9 cellular contexts compared by ENCODE assay signal in the genomic region with DNA sequence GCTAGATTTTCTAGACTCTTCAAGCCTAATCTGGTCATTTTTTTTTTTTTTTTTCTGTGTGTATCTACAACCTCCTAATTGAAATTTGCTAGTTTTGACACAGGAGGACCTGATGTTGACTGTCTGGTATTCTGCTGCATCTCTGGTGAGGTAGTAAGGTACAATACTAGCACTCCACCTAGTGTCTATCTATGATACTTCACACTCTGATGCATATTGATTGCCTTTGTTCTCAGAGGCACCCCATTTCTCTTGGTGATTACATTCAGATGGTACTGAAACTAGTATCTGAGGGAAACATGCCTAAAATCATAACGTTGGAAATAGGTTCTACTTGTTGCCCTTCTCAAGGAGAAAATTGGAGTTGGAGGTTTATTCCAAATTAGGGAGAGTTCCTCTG.
A peak's percentile ranks its signal among the peaks of the same experiment; 100 is the strongest.
DNase-seq lines count a peak whose midpoint lies in the region; ATAC-seq and TF ChIP-seq lines count a peak whose summit lies in the region.
"Had no signal": no experiment of that assay in that cellular context is flagged by ENCODE, and none has a peak within 500 bp of the region (broad histone marks: within the 10 kb centered on the region; RNA-seq: fewer than 3 reads in every experiment).

No MANE protein-coding gene starts in this region.

- DNase-seq in A673 (ENCODE audit: low spot score) = peak; percentile 52
- DNase-seq in KG1 (lab: John Stamatoyannopoulos, UW) = peak; percentile 1
- peak; percentile 9 to 45 for DNase-seq in fibroblast of lung (ENCODE audit: low read depth in 2 of 2)
- DNase-seq in prostate gland (ENCODE audit: low spot score) = no peak
- DNase-seq in activated naive CD4-positive, alpha-beta T cell treated with anti-CD3 and anti-CD28 coated beads, Interleukin-2, amount 50 U/mL, for 72 hours (ENCODE audit: low spot score in 2 of 2) = no peak
- DNase-seq in tibial nerve (ENCODE audit: low spot score in 2 of 2) = no peak
- DNase-seq in spleen = no peak

- WGBS in prostate gland = 24% methylated on average over 1 of the region's 1 CpG
- WGBS in tibial nerve, 2 donors = 15 to 23% methylated on average over 1 of the region's 1 CpG
- WGBS in spleen, 5 donors = 6 to 39% (median 13%) methylated on average over 1 of the region's 1 CpG

- H3K27ac ChIP-seq in A673 (ENCODE audit: low read depth, low read length, poor library complexity, severe bottlenecking) (no peak overlapping the region), OCI-LY1 (ENCODE audit: low read depth, low read length, poor library complexity, severe bottlenecking) (no peak overlapping the region), fibroblast of lung (ENCODE audit: insufficient read depth, low read length) (no peak overlapping the region), prostate gland (no peak overlapping the region), tibial nerve (no peak overlapping the region), spleen (no peak overlapping the region)

- H4K20me1 ChIP-seq in OCI-LY1 (ENCODE audit: insufficient read depth, low read length) (no peaks in the 10 kb centered on the region), fibroblast of lung (ENCODE audit: control insufficient read depth, extremely low read depth, insufficient read depth, low read length) (no peaks in the 10 kb centered on the region)

- no peak for TF ChIP-seq EP300 in tibial nerve (IDR thresholded peaks at IDR 0.05)

- H3K27me3 ChIP-seq in A673 (replicated peaks; ENCODE audit: insufficient read depth, low read depth, low read length, poor library complexity) = no peaks in the 10 kb centered on the region
- no peaks in the 10 kb centered on the region for H3K27me3 ChIP-seq in OCI-LY1 (ENCODE audit: insufficient read depth, low read length)
- H3K27me3 ChIP-seq in fibroblast of lung (ENCODE audit: control insufficient read depth, insufficient read depth, low read length) = no peaks in the 10 kb centered on the region
- H3K27me3 ChIP-seq in prostate gland (replicated peaks; ENCODE audit: insufficient read depth) = no peaks in the 10 kb centered on the region
- no peaks in the 10 kb centered on the region for H3K27me3 ChIP-seq in tibial nerve
- H3K27me3 ChIP-seq in spleen (replicated peaks in 1 of 7) = no peaks in the 10 kb centered on the region

- H2AFZ ChIP-seq in OCI-LY1 (ENCODE audit: low read length) (no peak overlapping the region), fibroblast of lung (ENCODE audit: low read length) (no peak overlapping the region)

- no TSS peak for BruUV-seq in A673 (replicated peaks; lab: Mats Ljungman, UMichigan)

- no peaks in the 10 kb centered on the region for H3K36me3 ChIP-seq in A673 (ENCODE audit: insufficient read depth, low read length, poor library complexity, severe bottlenecking)
- H3K36me3 ChIP-seq in OCI-LY1 (ENCODE audit: insufficient read depth, low read length) = no peaks in the 10 kb centered on the region
- H3K36me3 ChIP-seq in fibroblast of lung (ENCODE audit: control insufficient read depth, insufficient read depth, low read length) = no peaks in the 10 kb centered on the region
- no peaks in the 10 kb centered on the region for H3K36me3 ChIP-seq in prostate gland
- H3K36me3 ChIP-seq in tibial nerve = no peaks in the 10 kb centered on the region
- H3K36me3 ChIP-seq in spleen = no peaks in the 10 kb centered on the region

- CTCF ChIA-PET in A673 (lab: Charles Lee) = no interaction called here

- no peak overlapping the region for H3K27ac Mint-ChIP-seq in activated naive CD4-positive, alpha-beta T cell treated with anti-CD3 and anti-CD28 coated beads, Interleukin-2, amount 50 U/mL, for 72 hours
- H3K27ac Mint-ChIP-seq: IgD-negative memory B cell had no signal

- H3K4me1 ChIP-seq in A673 (ENCODE audit: insufficient read depth, low read length, poor library complexity, severe bottlenecking) (no peaks in the 10 kb centered on the region), OCI-LY1 (ENCODE audit: insufficient read depth, low read length, severe bottlenecking) (no peaks in the 10 kb centered on the region), fibroblast of lung (ENCODE audit: control insufficient read depth, extremely low read depth, insufficient read depth, low read length) (no peaks in the 10 kb centered on the region), prostate gland (replicated peaks) (no peaks in the 10 kb centered on the region), tibial nerve (no peaks in the 10 kb centered on the region), spleen (no peaks in the 10 kb centered on the region)

- H3K36me3 Mint-ChIP-seq in activated naive CD4-positive, alpha-beta T cell treated with anti-CD3 and anti-CD28 coated beads, Interleukin-2, amount 50 U/mL, for 72 hours = peaks cover 7 to 9% of the 10 kb centered on the region in 2 donors
- H3K36me3 Mint-ChIP-seq: IgD-negative memory B cell had no signal

- H3K4me2 ChIP-seq in OCI-LY1 (ENCODE audit: low read length) (no peak overlapping the region), fibroblast of lung (ENCODE audit: extremely low read depth, insufficient read depth, low read length) (no peak overlapping the region)

- peak; percentile 55 for TF ChIP-seq CTCF in A673 (conservative IDR thresholded peaks at IDR 0.05; ENCODE audit: low read depth, low read length)
- peak; percentile 53; the same call in 1 of the 2 replicates for TF ChIP-seq CTCF in OCI-LY1 (IDR thresholded peaks at IDR 0.05; ENCODE audit: low read length)
- peak in 1 of 2 donors; percentile 18 for TF ChIP-seq CTCF in fibroblast of lung (conservative IDR thresholded peaks at IDR 0.05 in 1 of 2, IDR thresholded peaks at IDR 0.05 in 1 of 2; ENCODE audit: low read depth in 1 of 2, low read length in 2 of 2)
- TF ChIP-seq CTCF in prostate gland (IDR thresholded peaks at IDR 0.05) = peak in 1 of 4 experiments; percentile 11
- peak in 1 of 5 experiments; percentile 19 for TF ChIP-seq CTCF in tibial nerve (IDR thresholded peaks at IDR 0.05)
- TF ChIP-seq CTCF in spleen (IDR thresholded peaks at IDR 0.05 in 8 of 11, conservative IDR thresholded peaks at IDR 0.05 in 3 of 11) = no peak

- H3F3A ChIP-seq in OCI-LY1 (ENCODE audit: insufficient read depth, low read length) = no peaks in the 10 kb centered on the region

- H3K4me3 ChIP-seq in A673 (ENCODE audit: low read depth, low read length, poor library complexity, severe bottlenecking) = no peak overlapping the region
- no peak overlapping the region for H3K4me3 ChIP-seq in OCI-LY1 (ENCODE audit: low read depth, low read length, poor library complexity, severe bottlenecking)
- H3K4me3 ChIP-seq in fibroblast of lung (replicated peaks in 1 of 4; ENCODE audit: control extremely low read depth in 1 of 4, insufficient read depth in 1 of 4, low read depth in 3 of 4, low read length in 4 of 4) = no peak overlapping the region
- no peak overlapping the region for H3K4me3 ChIP-seq in prostate gland
- no peak overlapping the region for H3K4me3 ChIP-seq in tibial nerve
- no peak overlapping the region for H3K4me3 ChIP-seq in spleen

- POLR2A ChIA-PET in A673 (lab: Charles Lee; ENCODE audit: low non-redundant PET) = no interaction called here

- H3K9me3 ChIP-seq in A673 (ENCODE audit: low read depth, low read length, poor library complexity, severe bottlenecking) (no peaks in the 10 kb centered on the region), OCI-LY1 (ENCODE audit: low read length) (no peaks in the 10 kb centered on the region), fibroblast of lung (ENCODE audit: control insufficient read depth, insufficient read depth, low read depth, low read length) (no peaks in the 10 kb centered on the region), prostate gland (no peaks in the 10 kb centered on the region), tibial nerve (peaks cover 0 to 5% (median 0%) of the 10 kb centered on the region in 4 donors), spleen (peaks cover 0 to 12% (median 2%) of the 10 kb centered on the region in 8 donors)

- H3K79me2 ChIP-seq in OCI-LY1 (ENCODE audit: insufficient read depth, low read length) (no peaks in the 10 kb centered on the region), fibroblast of lung (ENCODE audit: control insufficient read depth, insufficient read depth, low read length) (no peaks in the 10 kb centered on the region)

- H3K9me3 Mint-ChIP-seq in activated naive CD4-positive, alpha-beta T cell treated with anti-CD3 and anti-CD28 coated beads, Interleukin-2, amount 50 U/mL, for 72 hours = peaks cover 9 to 22% of the 10 kb centered on the region in 2 donors

- TF ChIP-seq POLR2A in prostate gland (IDR thresholded peaks at IDR 0.05) (no peak), tibial nerve (IDR thresholded peaks at IDR 0.05) (no peak), spleen (IDR thresholded peaks at IDR 0.05) (no peak)

- H3K9me2 ChIP-seq in OCI-LY1 (ENCODE audit: low read depth, low read length) = no peaks in the 10 kb centered on the region

- H3K9ac ChIP-seq in OCI-LY1 (ENCODE audit: low read length) (no peak overlapping the region), fibroblast of lung (ENCODE audit: insufficient read depth, low read length) (no peak overlapping the region)

- intact Hi-C loops in A673 (cut with micrococcal nuclease; ENCODE audit: unreplicated experiment) = loop anchor here (5.0 kb wide), 1 partner anchor 541 kb away; no protein-coding TSS in a partner anchor
- intact Hi-C loops in prostate gland (cut with DNase I) = no loop called here
- intact Hi-C loops in spleen (cut with DNase I; ENCODE audit: low total_unique reads) = no loop called here

- ATAC-seq in activated naive CD4-positive, alpha-beta T cell treated with anti-CD3 and anti-CD28 coated beads, Interleukin-2, amount 50 U/mL, for 72 hours = no peak

Comparison
In these comparisons a context has a peak if more than half of its experiments do, and no peak if none do; other contexts are left out.
1. DNase-seq: peak in A673 (single experiment), KG1 (single experiment) and fibroblast of lung (2 of 2); none in prostate gland (single experiment), activated naive CD4-positive, alpha-beta T cell treated with anti-CD3 and anti-CD28 coated beads, Interleukin-2, amount 50 U/mL, for 72 hours (0 of 2), tibial nerve (0 of 2) and spleen (single experiment).
2. CTCF ChIP-seq: peak in A673 (single experiment) and OCI-LY1 (single experiment); none in spleen (0 of 11).